In the genomic region with DNA sequence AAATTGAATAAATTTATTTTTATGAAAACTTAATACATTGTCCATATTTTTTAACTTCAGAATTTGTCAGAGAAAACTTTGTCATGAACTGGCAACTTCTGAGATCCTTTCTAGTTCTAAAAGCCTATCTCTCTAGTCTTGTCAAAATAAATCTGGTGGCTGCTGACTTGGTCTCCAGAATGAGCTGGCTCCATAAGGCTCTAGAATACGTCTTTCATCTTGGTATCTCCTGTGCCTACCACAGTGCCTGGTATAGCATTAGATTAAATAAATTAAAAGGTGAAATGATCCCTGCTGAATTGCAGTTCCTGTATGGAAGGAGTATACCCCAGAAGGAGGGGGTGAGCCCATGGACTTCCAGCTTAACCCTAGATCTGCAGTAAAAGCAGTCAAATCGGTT, we compare ENCODE assay signal across 11 cellular contexts.
"Had no signal": no experiment of that assay in that cellular context is flagged by ENCODE, and none has a peak within 500 bp of the region (broad histone marks: within the 10 kb centered on the region; RNA-seq: fewer than 3 reads in every experiment).

No MANE protein-coding gene starts in this region.

- H3K4me3 ChIP-seq: adrenal gland, ascending aorta, body of pancreas, breast epithelium, cardiac muscle cell had no signal

- H3K36me3 ChIP-seq: adrenal gland, ascending aorta, brain microvascular endothelial cell, breast epithelium, cardiac muscle cell had no signal

- H3K4me1 ChIP-seq: breast epithelium had no signal

- H3K27ac ChIP-seq: adrenal gland, ascending aorta, body of pancreas, brain microvascular endothelial cell, breast epithelium, cardiac muscle cell had no signal

- ATAC-seq: activated naive CD4-positive, alpha-beta T cell treated with anti-CD3 and anti-CD28 coated beads, Interleukin-2, amount 50 U/mL, for 72 hours; activated naive CD8-positive, alpha-beta T cell treated with anti-CD3 and anti-CD28 coated beads, Interleukin-2, amount 50 U/mL, for 24 hours; activated T-cell treated with anti-CD3 and anti-CD28 coated beads, Interleukin-2, amount 50 U/mL, for 4 hours; activated T-cell treated with anti-CD3 and anti-CD28 coated beads, Interleukin-2, amount 50 U/mL, for 72 hours; activated T-helper 17 cell treated with anti-CD3 and anti-CD28 coated beads, Interleukin-2, amount 50 U/mL, for 72 hours; body of pancreas had no signal

- H3K9me3 ChIP-seq: adrenal gland, ascending aorta, body of pancreas, breast epithelium had no signal
